1 cellular context compared by ENCODE assay signal in the genomic region with DNA sequence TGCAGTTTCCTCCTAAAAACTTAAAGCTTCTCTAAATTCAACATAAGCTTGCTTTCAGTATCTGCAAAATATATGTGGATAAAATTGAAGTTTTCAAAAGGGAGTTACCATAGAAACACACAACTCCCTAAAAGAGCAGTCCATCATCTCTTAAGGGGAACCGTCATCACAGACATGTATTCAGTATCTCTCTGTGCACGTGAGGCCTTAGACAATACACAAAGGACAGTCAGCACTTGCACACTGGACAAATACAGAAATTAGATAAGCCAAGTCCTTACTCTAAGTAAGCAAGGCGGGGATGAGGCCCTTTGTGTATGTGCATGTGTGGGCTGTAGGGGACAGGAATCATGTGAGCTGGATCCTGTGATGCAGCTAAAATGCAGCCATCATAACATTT.
A peak's percentile ranks its signal among the peaks of the same experiment; 100 is the strongest.
TF ChIP-seq lines count a peak whose summit lies in the region.

No MANE protein-coding gene starts in this region.

TF ChIP-seq in K562, 482 proteins besides CTCF, POLR2A, EP300 and RAD21 (continued from another document and continues in another):
- TF ChIP-seq, protein P1, sequence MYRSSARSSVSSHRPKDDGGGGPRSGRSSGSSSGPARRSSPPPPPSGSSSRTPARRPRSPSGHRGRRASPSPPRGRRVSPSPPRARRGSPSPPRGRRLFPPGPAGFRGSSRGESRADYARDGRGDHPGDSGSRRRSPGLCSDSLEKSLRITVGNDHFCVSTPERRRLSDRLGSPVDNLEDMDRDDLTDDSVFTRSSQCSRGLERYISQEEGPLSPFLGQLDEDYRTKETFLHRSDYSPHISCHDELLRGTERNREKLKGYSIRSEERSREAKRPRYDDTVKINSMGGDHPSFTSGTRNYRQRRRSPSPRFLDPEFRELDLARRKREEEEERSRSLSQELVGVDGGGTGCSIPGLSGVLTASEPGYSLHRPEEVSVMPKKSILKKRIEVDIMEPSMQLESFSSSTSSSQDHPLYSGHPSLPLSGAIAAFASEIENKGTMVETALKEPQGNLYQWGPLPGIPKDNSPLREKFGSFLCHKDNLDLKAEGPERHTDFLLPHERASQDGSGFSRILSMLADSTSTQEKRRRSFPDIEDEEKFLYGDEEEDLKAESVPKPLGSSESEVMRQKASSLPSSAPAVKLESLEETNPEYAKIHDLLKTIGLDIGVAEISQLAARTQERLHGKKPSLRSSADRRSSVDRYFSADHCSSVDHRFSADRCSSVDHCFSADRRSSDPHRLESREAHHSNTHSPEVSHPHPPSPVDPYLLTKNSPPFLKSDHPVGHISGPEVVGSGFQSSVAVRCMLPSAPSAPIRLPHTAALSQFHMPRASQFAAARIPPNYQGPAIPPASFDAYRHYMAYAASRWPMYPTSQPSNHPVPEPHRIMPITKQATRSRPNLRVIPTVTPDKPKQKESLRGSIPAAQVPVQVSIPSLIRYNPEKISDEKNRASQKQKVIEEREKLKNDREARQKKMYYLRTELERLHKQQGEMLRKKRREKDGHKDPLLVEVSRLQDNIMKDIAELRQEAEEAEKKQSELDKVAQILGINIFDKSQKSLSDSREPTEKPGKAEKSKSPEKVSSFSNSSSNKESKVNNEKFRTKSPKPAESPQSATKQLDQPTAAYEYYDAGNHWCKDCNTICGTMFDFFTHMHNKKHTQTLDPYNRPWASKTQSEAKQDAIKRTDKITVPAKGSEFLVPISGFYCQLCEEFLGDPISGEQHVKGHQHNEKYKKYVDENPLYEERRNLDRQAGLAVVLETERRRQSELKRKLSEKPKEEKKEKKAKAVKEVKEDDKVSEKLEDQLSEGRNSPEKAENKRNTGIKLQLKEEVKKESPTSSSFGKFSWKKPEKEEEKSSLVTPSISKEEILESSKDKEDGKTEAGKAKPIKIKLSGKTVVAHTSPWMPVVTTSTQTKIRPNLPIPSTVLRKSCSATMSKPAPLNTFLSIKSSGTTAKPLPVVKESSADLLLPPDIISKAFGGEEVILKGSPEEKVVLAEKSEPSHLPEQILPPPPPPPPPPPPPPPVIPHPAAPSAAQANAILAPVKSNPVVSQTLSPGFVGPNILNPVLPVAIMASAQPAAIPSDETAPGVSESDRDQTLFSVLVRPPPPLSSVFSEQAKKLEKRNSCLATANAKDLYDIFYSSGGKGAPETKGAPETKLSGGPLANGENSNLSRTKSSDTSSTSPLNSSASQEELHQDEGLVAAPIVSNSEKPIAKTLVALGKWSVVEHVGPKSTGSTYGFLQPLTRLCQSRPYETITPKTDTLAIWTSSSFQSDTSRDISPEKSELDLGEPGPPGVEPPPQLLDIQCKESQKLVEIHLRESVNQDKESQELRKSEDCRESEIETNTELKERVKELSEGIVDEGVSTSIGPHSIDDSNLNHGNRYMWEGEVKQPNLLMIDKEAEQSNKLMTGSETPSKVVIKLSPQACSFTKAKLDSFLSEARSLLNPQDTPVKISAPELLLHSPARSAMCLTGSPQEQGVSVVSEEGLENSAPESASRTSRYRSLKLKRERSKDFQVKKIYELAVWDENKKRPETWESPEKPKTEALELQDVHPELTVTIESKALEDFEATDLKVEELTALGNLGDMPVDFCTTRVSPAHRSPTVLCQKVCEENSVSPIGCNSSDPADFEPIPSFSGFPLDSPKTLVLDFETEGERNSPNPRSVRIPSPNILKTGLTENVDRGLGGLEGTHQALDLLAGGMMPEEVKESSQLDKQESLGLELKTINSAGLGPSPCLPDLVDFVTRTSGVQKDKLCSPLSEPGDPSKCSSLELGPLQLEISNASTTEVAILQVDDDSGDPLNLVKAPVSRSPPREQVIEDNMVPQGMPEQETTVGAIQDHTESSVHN (IDR thresholded peaks at IDR 0.05; ENCODE audit: borderline replicate concordance in 1 of 2, low read depth in 1 of 2), result peak in 1 of 2 experiments; percentile 30; a peak in 1 of 4 replicates
- TF ChIP-seq FOXJ2 (tag; IDR thresholded peaks at IDR 0.05), result no peak
- TF ChIP-seq, protein P2, sequence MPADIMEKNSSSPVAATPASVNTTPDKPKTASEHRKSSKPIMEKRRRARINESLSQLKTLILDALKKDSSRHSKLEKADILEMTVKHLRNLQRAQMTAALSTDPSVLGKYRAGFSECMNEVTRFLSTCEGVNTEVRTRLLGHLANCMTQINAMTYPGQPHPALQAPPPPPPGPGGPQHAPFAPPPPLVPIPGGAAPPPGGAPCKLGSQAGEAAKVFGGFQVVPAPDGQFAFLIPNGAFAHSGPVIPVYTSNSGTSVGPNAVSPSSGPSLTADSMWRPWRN (IDR thresholded peaks at IDR 0.05; ENCODE audit: low read depth), result peak; percentile 72
- no peak for TF ChIP-seq SAFB (IDR thresholded peaks at IDR 0.05; ENCODE audit: borderline replicate concordance, low read depth, low read length)
- TF ChIP-seq CBFB (CRISPR knock-in tag; IDR thresholded peaks at IDR 0.05), result no peak
- TF ChIP-seq CHD2 (IDR thresholded peaks at IDR 0.05; ENCODE audit: low read depth, low read length), result no peak
- TF ChIP-seq NRF1 (conservative IDR thresholded peaks at IDR 0.05 in 1 of 2, IDR thresholded peaks at IDR 0.05 in 1 of 2), result no peak
- TF ChIP-seq GABPB1 (CRISPR knock-in tag; IDR thresholded peaks at IDR 0.05), result 0 out of 2 replicates have a peak, but pooled peaks have one; percentile 21
- TF ChIP-seq FOXK2 (conservative IDR thresholded peaks at IDR 0.05 in 1 of 2, IDR thresholded peaks at IDR 0.05 in 1 of 2; ENCODE audit: low read depth in 2 of 2), result peak in 1 of 2 experiments; percentile 37; a peak in 1 of 4 replicates
- TF ChIP-seq CHD4 (IDR thresholded peaks at IDR 0.05; ENCODE audit: insufficient read depth, insufficient replicate concordance, low read depth, low read length, poor library complexity, severe bottlenecking), result no peak
- no peak for TF ChIP-seq NR2C2 (CRISPR knock-in tag; IDR thresholded peaks at IDR 0.05)
- TF ChIP-seq NR2C2 (tag; IDR thresholded peaks at IDR 0.05), result no peak
- no peak for TF ChIP-seq RFX5 (IDR thresholded peaks at IDR 0.05; ENCODE audit: low read depth, low read length)
- TF ChIP-seq ZNF584 (CRISPR knock-in tag; IDR thresholded peaks at IDR 0.05; ENCODE audit: low read depth), result no peak
- TF ChIP-seq IRF2 (CRISPR knock-in tag; IDR thresholded peaks at IDR 0.05), result no peak
- TF ChIP-seq, protein P3, sequence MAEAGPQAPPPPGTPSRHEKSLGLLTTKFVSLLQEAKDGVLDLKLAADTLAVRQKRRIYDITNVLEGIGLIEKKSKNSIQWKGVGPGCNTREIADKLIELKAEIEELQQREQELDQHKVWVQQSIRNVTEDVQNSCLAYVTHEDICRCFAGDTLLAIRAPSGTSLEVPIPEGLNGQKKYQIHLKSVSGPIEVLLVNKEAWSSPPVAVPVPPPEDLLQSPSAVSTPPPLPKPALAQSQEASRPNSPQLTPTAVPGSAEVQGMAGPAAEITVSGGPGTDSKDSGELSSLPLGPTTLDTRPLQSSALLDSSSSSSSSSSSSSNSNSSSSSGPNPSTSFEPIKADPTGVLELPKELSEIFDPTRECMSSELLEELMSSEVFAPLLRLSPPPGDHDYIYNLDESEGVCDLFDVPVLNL (CRISPR knock-in tag; IDR thresholded peaks at IDR 0.05; ENCODE audit: low read depth), result no peak
- no peak for TF ChIP-seq GTF2F1 (IDR thresholded peaks at IDR 0.05; ENCODE audit: low read depth, low read length)
- no peak for TF ChIP-seq MTA3 (IDR thresholded peaks at IDR 0.05; ENCODE audit: borderline replicate concordance)
- TF ChIP-seq ZNF197 (CRISPR knock-in tag; IDR thresholded peaks at IDR 0.05; ENCODE audit: low read depth), result no peak
- TF ChIP-seq, protein P4, sequence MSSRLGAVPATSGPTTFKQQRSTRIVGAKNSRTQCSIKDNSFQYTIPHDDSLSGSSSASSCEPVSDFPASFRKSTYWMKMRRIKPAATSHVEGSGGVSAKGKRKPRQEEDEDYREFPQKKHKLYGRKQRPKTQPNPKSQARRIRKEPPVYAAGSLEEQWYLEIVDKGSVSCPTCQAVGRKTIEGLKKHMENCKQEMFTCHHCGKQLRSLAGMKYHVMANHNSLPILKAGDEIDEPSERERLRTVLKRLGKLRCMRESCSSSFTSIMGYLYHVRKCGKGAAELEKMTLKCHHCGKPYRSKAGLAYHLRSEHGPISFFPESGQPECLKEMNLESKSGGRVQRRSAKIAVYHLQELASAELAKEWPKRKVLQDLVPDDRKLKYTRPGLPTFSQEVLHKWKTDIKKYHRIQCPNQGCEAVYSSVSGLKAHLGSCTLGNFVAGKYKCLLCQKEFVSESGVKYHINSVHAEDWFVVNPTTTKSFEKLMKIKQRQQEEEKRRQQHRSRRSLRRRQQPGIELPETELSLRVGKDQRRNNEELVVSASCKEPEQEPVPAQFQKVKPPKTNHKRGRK (tag; IDR thresholded peaks at IDR 0.05), result no peak
- TF ChIP-seq, protein P5, sequence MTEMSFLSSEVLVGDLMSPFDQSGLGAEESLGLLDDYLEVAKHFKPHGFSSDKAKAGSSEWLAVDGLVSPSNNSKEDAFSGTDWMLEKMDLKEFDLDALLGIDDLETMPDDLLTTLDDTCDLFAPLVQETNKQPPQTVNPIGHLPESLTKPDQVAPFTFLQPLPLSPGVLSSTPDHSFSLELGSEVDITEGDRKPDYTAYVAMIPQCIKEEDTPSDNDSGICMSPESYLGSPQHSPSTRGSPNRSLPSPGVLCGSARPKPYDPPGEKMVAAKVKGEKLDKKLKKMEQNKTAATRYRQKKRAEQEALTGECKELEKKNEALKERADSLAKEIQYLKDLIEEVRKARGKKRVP (CRISPR knock-in tag; IDR thresholded peaks at IDR 0.05), result no peak
- TF ChIP-seq CBFA2T2 (conservative IDR thresholded peaks at IDR 0.05), result 0 out of 2 replicates have a peak, but pooled peaks have one; percentile 33
- TF ChIP-seq, protein P6, sequence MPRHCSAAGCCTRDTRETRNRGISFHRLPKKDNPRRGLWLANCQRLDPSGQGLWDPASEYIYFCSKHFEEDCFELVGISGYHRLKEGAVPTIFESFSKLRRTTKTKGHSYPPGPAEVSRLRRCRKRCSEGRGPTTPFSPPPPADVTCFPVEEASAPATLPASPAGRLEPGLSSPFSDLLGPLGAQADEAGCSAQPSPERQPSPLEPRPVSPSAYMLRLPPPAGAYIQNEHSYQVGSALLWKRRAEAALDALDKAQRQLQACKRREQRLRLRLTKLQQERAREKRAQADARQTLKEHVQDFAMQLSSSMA (CRISPR knock-in tag; IDR thresholded peaks at IDR 0.05), result no peak
- TF ChIP-seq ZNF282 (CRISPR knock-in tag; IDR thresholded peaks at IDR 0.05), result no peak
- no peak for TF ChIP-seq ETS2 (tag; IDR thresholded peaks at IDR 0.05; ENCODE audit: borderline replicate concordance, poor library complexity, severe bottlenecking)
- TF ChIP-seq ZNF143 (CRISPR knock-in tag; IDR thresholded peaks at IDR 0.05), result no peak
- no peak for TF ChIP-seq HNRNPH1 (optimal IDR thresholded peaks at IDR 0.05; ENCODE audit: low read depth, low read length)
- TF ChIP-seq, protein P7, sequence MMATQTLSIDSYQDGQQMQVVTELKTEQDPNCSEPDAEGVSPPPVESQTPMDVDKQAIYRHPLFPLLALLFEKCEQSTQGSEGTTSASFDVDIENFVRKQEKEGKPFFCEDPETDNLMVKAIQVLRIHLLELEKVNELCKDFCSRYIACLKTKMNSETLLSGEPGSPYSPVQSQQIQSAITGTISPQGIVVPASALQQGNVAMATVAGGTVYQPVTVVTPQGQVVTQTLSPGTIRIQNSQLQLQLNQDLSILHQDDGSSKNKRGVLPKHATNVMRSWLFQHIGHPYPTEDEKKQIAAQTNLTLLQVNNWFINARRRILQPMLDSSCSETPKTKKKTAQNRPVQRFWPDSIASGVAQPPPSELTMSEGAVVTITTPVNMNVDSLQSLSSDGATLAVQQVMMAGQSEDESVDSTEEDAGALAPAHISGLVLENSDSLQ (IDR thresholded peaks at IDR 0.05), result peak; percentile 60; the same call in 1 of the 2 replicates
- TF ChIP-seq ARID1B (IDR thresholded peaks at IDR 0.05), result peak; percentile 30; the same call in 1 of the 2 replicates
- no peak for TF ChIP-seq SPI1 (IDR thresholded peaks at IDR 0.05; ENCODE audit: borderline replicate concordance, low read depth, low read length)
- TF ChIP-seq ZNF224 (CRISPR knock-in tag; IDR thresholded peaks at IDR 0.05), result no peak
- TF ChIP-seq POLR2G (IDR thresholded peaks at IDR 0.05; ENCODE audit: low read depth, low read length), result no peak
- TF ChIP-seq, protein P8, sequence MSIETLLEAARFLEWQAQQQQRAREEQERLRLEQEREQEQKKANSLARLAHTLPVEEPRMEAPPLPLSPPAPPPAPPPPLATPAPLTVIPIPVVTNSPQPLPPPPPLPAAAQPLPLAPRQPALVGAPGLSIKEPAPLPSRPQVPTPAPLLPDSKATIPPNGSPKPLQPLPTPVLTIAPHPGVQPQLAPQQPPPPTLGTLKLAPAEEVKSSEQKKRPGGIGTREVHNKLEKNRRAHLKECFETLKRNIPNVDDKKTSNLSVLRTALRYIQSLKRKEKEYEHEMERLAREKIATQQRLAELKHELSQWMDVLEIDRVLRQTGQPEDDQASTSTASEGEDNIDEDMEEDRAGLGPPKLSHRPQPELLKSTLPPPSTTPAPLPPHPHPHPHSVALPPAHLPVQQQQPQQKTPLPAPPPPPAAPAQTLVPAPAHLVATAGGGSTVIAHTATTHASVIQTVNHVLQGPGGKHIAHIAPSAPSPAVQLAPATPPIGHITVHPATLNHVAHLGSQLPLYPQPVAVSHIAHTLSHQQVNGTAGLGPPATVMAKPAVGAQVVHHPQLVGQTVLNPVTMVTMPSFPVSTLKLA (conservative IDR thresholded peaks at IDR 0.05), result 0 out of 4 replicates have a peak, but pooled peaks of 1 of the 2 experiments have one; percentile 35
- TF ChIP-seq NCOA6 (IDR thresholded peaks at IDR 0.05), result no peak
- no peak for TF ChIP-seq NFRKB (IDR thresholded peaks at IDR 0.05; ENCODE audit: low read depth)
- no peak for TF ChIP-seq KLF10 (CRISPR knock-in tag; IDR thresholded peaks at IDR 0.05)
- TF ChIP-seq, protein P9, sequence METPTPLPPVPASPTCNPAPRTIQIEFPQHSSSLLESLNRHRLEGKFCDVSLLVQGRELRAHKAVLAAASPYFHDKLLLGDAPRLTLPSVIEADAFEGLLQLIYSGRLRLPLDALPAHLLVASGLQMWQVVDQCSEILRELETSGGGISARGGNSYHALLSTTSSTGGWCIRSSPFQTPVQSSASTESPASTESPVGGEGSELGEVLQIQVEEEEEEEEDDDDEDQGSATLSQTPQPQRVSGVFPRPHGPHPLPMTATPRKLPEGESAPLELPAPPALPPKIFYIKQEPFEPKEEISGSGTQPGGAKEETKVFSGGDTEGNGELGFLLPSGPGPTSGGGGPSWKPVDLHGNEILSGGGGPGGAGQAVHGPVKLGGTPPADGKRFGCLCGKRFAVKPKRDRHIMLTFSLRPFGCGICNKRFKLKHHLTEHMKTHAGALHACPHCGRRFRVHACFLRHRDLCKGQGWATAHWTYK (CRISPR knock-in tag; IDR thresholded peaks at IDR 0.05), result no peak
- no peak for TF ChIP-seq DIDO1 (tag; IDR thresholded peaks at IDR 0.05; ENCODE audit: low read depth)
